In genomic region chr16:14629919-14630619, GRCh38 we compare ENCODE assay signal across 1 cellular context.
TF ChIP-seq lines count a peak whose summit lies in the region.

PARN (minus strand) TSS chr16:14630260; CDS start chr16:14630125, 135 bp downstream.

TF ChIP-seq in HepG2, 621 proteins besides CTCF, POLR2A, EP300 and RAD21 (continued from another document and continues in another):
- TF ChIP-seq ZNF746 (CRISPR knock-in tag; IDR thresholded peaks at IDR 0.05) = no peak; the same call in 1 of the 2 replicates
- TF ChIP-seq ATF1 (CRISPR knock-in tag; IDR thresholded peaks at IDR 0.05) = no peak
- TF ChIP-seq TEAD3 (CRISPR knock-in tag; optimal IDR thresholded peaks at IDR 0.05; ENCODE audit: borderline replicate concordance) = peak; percentile 80
- TF ChIP-seq LBX2 (CRISPR knock-in tag; IDR thresholded peaks at IDR 0.05; ENCODE audit: borderline replicate concordance) = peak; percentile 50; the same call in 1 of the 2 replicates
- TF ChIP-seq MBNL3 (CRISPR knock-in tag; conservative IDR thresholded peaks at IDR 0.05) = no peak
- no peak for TF ChIP-seq RFX1 (IDR thresholded peaks at IDR 0.05)
- TF ChIP-seq NONO (IDR thresholded peaks at IDR 0.05) = no peak
- peak; percentile 72; the same call in 1 of the 2 replicates for TF ChIP-seq NONO (CRISPR knock-in tag; conservative IDR thresholded peaks at IDR 0.05)
- TF ChIP-seq ZNF234 (CRISPR knock-in tag; conservative IDR thresholded peaks at IDR 0.05) = 0 out of 2 replicates have a peak, but pooled peaks have one; percentile 21
- TF ChIP-seq, protein P1, sequence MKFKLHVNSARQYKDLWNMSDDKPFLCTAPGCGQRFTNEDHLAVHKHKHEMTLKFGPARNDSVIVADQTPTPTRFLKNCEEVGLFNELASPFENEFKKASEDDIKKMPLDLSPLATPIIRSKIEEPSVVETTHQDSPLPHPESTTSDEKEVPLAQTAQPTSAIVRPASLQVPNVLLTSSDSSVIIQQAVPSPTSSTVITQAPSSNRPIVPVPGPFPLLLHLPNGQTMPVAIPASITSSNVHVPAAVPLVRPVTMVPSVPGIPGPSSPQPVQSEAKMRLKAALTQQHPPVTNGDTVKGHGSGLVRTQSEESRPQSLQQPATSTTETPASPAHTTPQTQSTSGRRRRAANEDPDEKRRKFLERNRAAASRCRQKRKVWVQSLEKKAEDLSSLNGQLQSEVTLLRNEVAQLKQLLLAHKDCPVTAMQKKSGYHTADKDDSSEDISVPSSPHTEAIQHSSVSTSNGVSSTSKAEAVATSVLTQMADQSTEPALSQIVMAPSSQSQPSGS (CRISPR knock-in tag; IDR thresholded peaks at IDR 0.05) = peak; percentile 88
- peak; percentile 72; the same call in 1 of the 2 replicates for TF ChIP-seq ZBTB42 (CRISPR knock-in tag; IDR thresholded peaks at IDR 0.05)
- no peak; the same call in 1 of the 2 replicates for TF ChIP-seq TOE1 (CRISPR knock-in tag; IDR thresholded peaks at IDR 0.05)
- peak; percentile 60; the same call in 1 of the 2 replicates for TF ChIP-seq ZNF773 (CRISPR knock-in tag; IDR thresholded peaks at IDR 0.05; ENCODE audit: borderline replicate concordance)
- TF ChIP-seq JUND (CRISPR knock-in tag; IDR thresholded peaks at IDR 0.05) = no peak
- TF ChIP-seq ZNF552 (CRISPR knock-in tag; IDR thresholded peaks at IDR 0.05; ENCODE audit: borderline replicate concordance) = peak; percentile 78
- TF ChIP-seq, protein P2, sequence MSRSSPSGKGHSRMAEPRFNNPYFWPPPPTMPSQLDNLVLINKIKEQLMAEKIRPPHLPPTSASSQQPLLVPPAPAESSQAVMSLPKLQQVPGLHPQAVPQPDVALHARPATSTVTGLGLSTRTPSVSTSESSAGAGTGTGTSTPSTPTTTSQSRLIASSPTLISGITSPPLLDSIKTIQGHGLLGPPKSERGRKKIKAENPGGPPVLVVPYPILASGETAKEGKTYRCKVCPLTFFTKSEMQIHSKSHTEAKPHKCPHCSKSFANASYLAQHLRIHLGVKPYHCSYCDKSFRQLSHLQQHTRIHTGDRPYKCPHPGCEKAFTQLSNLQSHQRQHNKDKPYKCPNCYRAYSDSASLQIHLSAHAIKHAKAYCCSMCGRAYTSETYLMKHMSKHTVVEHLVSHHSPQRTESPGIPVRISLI (CRISPR knock-in tag; IDR thresholded peaks at IDR 0.05; ENCODE audit: borderline replicate concordance) = peak; percentile 82; the same call in 1 of the 2 replicates
- TF ChIP-seq, protein P3, sequence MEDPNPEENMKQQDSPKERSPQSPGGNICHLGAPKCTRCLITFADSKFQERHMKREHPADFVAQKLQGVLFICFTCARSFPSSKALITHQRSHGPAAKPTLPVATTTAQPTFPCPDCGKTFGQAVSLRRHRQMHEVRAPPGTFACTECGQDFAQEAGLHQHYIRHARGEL (CRISPR knock-in tag; IDR thresholded peaks at IDR 0.05) = peak; percentile 83; the same call in 1 of the 2 replicates
- TF ChIP-seq ZNF282 (IDR thresholded peaks at IDR 0.05; ENCODE audit: partially characterized antibody) = no peak
- TF ChIP-seq, protein P4, sequence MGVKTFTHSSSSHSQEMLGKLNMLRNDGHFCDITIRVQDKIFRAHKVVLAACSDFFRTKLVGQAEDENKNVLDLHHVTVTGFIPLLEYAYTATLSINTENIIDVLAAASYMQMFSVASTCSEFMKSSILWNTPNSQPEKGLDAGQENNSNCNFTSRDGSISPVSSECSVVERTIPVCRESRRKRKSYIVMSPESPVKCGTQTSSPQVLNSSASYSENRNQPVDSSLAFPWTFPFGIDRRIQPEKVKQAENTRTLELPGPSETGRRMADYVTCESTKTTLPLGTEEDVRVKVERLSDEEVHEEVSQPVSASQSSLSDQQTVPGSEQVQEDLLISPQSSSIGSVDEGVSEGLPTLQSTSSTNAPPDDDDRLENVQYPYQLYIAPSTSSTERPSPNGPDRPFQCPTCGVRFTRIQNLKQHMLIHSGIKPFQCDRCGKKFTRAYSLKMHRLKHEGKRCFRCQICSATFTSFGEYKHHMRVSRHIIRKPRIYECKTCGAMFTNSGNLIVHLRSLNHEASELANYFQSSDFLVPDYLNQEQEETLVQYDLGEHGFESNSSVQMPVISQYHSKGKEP (CRISPR knock-in tag; IDR thresholded peaks at IDR 0.05) = peak; percentile 60; the same call in 1 of the 2 replicates
- TF ChIP-seq ZNF326 (CRISPR knock-in tag; IDR thresholded peaks at IDR 0.05; ENCODE audit: borderline replicate concordance) = no peak
- TF ChIP-seq ZNF292 (CRISPR knock-in tag; IDR thresholded peaks at IDR 0.05; ENCODE audit: borderline replicate concordance, low read depth) = no peak
- peak; percentile 99 for TF ChIP-seq ZNF670 (CRISPR knock-in tag; IDR thresholded peaks at IDR 0.05; ENCODE audit: borderline replicate concordance)
- TF ChIP-seq MTA1 (CRISPR knock-in tag; IDR thresholded peaks at IDR 0.05; ENCODE audit: borderline replicate concordance) = peak; percentile 61; the same call in 1 of the 2 replicates
- TF ChIP-seq CENPBD1 (CRISPR knock-in tag; IDR thresholded peaks at IDR 0.05; ENCODE audit: borderline replicate concordance, low read depth) = no peak
- no peak for TF ChIP-seq HMGA1 (CRISPR knock-in tag; conservative IDR thresholded peaks at IDR 0.05)
- peak; percentile 99 for TF ChIP-seq PHF8 (CRISPR knock-in tag; IDR thresholded peaks at IDR 0.05)
- 0 out of 2 replicates have a peak, but pooled peaks have one; percentile 66 for TF ChIP-seq STAT5B (CRISPR knock-in tag; IDR thresholded peaks at IDR 0.05)
- TF ChIP-seq, protein P5, sequence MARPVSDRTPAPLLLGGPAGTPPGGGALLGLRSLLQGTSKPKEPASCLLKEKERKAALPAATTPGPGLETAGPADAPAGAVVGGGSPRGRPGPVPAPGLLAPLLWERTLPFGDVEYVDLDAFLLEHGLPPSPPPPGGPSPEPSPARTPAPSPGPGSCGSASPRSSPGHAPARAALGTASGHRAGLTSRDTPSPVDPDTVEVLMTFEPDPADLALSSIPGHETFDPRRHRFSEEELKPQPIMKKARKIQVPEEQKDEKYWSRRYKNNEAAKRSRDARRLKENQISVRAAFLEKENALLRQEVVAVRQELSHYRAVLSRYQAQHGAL (CRISPR knock-in tag; IDR thresholded peaks at IDR 0.05; ENCODE audit: not compliant biosample characterization) = peak; percentile 94
- TF ChIP-seq ZNF333 (CRISPR knock-in tag; IDR thresholded peaks at IDR 0.05; ENCODE audit: borderline replicate concordance) = 0 out of 2 replicates have a peak, but pooled peaks have one; percentile 42
- TF ChIP-seq, protein P6, sequence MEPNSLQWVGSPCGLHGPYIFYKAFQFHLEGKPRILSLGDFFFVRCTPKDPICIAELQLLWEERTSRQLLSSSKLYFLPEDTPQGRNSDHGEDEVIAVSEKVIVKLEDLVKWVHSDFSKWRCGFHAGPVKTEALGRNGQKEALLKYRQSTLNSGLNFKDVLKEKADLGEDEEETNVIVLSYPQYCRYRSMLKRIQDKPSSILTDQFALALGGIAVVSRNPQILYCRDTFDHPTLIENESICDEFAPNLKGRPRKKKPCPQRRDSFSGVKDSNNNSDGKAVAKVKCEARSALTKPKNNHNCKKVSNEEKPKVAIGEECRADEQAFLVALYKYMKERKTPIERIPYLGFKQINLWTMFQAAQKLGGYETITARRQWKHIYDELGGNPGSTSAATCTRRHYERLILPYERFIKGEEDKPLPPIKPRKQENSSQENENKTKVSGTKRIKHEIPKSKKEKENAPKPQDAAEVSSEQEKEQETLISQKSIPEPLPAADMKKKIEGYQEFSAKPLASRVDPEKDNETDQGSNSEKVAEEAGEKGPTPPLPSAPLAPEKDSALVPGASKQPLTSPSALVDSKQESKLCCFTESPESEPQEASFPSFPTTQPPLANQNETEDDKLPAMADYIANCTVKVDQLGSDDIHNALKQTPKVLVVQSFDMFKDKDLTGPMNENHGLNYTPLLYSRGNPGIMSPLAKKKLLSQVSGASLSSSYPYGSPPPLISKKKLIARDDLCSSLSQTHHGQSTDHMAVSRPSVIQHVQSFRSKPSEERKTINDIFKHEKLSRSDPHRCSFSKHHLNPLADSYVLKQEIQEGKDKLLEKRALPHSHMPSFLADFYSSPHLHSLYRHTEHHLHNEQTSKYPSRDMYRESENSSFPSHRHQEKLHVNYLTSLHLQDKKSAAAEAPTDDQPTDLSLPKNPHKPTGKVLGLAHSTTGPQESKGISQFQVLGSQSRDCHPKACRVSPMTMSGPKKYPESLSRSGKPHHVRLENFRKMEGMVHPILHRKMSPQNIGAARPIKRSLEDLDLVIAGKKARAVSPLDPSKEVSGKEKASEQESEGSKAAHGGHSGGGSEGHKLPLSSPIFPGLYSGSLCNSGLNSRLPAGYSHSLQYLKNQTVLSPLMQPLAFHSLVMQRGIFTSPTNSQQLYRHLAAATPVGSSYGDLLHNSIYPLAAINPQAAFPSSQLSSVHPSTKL (CRISPR knock-in tag; IDR thresholded peaks at IDR 0.05) = peak; percentile 81
- no peak; the same call in 1 of the 2 replicates for TF ChIP-seq ZNF572 (CRISPR knock-in tag; IDR thresholded peaks at IDR 0.05)
- peak; percentile 96; the same call in 2 of the 3 replicates for TF ChIP-seq MXI1 (IDR thresholded peaks at IDR 0.05; ENCODE audit: borderline replicate concordance, low read depth, low read length)
- TF ChIP-seq ZNF775 (CRISPR knock-in tag; IDR thresholded peaks at IDR 0.05; ENCODE audit: borderline replicate concordance) = no peak
- 0 out of 2 replicates have a peak, but pooled peaks have one; percentile 34 for TF ChIP-seq GLMP (CRISPR knock-in tag; IDR thresholded peaks at IDR 0.05; ENCODE audit: borderline replicate concordance)
- TF ChIP-seq PTBP1 (IDR thresholded peaks at IDR 0.05; ENCODE audit: low read depth, low read length, poor library complexity, severe bottlenecking) = no peak
- TF ChIP-seq PRDM4 (CRISPR knock-in tag; IDR thresholded peaks at IDR 0.05; ENCODE audit: borderline replicate concordance) = no peak; the same call in 1 of the 2 replicates
- TF ChIP-seq U2AF2 (IDR thresholded peaks at IDR 0.05; ENCODE audit: low read depth, low read length) = no peak
- TF ChIP-seq, protein P7, sequence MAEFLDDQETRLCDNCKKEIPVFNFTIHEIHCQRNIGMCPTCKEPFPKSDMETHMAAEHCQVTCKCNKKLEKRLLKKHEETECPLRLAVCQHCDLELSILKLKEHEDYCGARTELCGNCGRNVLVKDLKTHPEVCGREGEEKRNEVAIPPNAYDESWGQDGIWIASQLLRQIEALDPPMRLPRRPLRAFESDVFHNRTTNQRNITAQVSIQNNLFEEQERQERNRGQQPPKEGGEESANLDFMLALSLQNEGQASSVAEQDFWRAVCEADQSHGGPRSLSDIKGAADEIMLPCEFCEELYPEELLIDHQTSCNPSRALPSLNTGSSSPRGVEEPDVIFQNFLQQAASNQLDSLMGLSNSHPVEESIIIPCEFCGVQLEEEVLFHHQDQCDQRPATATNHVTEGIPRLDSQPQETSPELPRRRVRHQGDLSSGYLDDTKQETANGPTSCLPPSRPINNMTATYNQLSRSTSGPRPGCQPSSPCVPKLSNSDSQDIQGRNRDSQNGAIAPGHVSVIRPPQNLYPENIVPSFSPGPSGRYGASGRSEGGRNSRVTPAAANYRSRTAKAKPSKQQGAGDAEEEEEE (CRISPR knock-in tag; IDR thresholded peaks at IDR 0.05; ENCODE audit: borderline replicate concordance) = 0 out of 2 replicates have a peak, but pooled peaks have one; percentile 88
- TF ChIP-seq ZNF484 (CRISPR knock-in tag; IDR thresholded peaks at IDR 0.05; ENCODE audit: borderline replicate concordance, low read depth) = no peak
- peak; percentile 97; the same call in 1 of the 2 replicates for TF ChIP-seq KDM4B (CRISPR knock-in tag; IDR thresholded peaks at IDR 0.05)
- peak; percentile 92 for TF ChIP-seq ZNF607 (CRISPR knock-in tag; IDR thresholded peaks at IDR 0.05; ENCODE audit: borderline replicate concordance)
- TF ChIP-seq BRD4 (CRISPR knock-in tag; IDR thresholded peaks at IDR 0.05) = peak; percentile 81; the same call in 1 of the 2 replicates
- TF ChIP-seq BRCA1 (CRISPR knock-in tag; IDR thresholded peaks at IDR 0.05) = peak; percentile 83; the same call in 1 of the 2 replicates
- TF ChIP-seq, protein P8, sequence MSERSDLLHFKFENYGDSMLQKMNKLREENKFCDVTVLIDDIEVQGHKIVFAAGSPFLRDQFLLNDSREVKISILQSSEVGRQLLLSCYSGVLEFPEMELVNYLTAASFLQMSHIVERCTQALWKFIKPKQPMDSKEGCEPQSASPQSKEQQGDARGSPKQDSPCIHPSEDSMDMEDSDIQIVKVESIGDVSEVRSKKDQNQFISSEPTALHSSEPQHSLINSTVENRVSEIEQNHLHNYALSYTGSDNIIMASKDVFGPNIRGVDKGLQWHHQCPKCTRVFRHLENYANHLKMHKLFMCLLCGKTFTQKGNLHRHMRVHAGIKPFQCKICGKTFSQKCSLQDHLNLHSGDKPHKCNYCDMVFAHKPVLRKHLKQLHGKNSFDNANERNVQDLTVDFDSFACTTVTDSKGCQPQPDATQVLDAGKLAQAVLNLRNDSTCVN (CRISPR knock-in tag; IDR thresholded peaks at IDR 0.05; ENCODE audit: borderline replicate concordance) = peak; percentile 87; the same call in 1 of the 2 replicates
- peak; percentile 66 for TF ChIP-seq DR1 (CRISPR knock-in tag; IDR thresholded peaks at IDR 0.05)
- peak; percentile 35; the same call in 1 of the 2 replicates for TF ChIP-seq CHD4 (IDR thresholded peaks at IDR 0.05; ENCODE audit: borderline replicate concordance, low read length)
